ENCODE assay signal across 27 cellular contexts in the genomic region with DNA sequence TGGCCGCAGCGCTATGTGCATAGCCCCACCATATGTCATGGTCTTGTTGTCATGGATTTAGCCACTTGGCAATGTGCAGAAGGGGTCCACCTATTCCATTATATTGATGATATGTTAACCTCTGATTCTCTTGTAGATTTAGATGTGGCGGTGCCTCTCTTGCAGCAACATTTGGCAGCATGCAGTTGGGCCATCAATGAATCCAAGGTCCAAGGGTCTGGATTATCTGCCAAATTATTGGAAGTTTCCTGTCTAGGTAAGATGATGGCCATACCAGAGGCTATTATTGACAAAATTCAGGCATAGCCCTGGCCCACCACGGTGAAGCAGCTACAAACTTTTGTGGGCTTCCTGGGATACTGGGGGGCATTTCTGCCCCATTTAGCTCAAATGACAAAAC.
"Had no signal": no experiment of that assay in that cellular context is flagged by ENCODE, and none has a peak within 500 bp of the region (broad histone marks: within the 10 kb centered on the region; RNA-seq: fewer than 3 reads in every experiment).

No MANE protein-coding gene starts in this region.

- H3K9me3 ChIP-seq: stomach, suprapubic skin, testis, thoracic aorta, thyroid gland, tibial artery, tibial nerve, transverse colon, upper lobe of left lung, upper lobe of right lung, uterus, vagina had no signal

- ATAC-seq: stimulated activated effector memory CD8-positive, alpha-beta T cell treated with anti-CD3 and anti-CD28 coated beads, Interleukin-12 subunit alpha, Interleukin-12 subunit beta, amount 100 ng/mL, for 72 hours; stimulated activated memory B cell treated with anti-CD40 and anti-IgM and Interleukin-4, amounts not matched to agents 10 μg/mL and 1 μg/mL and 100 μg/mL, for 72 hours; stimulated activated naive B cell treated with anti-CD40 and anti-IgM and Interleukin-4, amounts not matched to agents 10 μg/mL and 1 μg/mL and 100 μg/mL, for 72 hours; stimulated activated naive CD8-positive, alpha-beta T cell treated with anti-CD3 and anti-CD28 coated beads, Interleukin-15, amount 100 ng/mL, for 72 hours; stimulated activated naive CD8-positive, alpha-beta T cell treated with anti-CD3 and anti-CD28 coated beads, Interleukin-15, Interleukin-2, amounts not matched to agents 100 U/mL and 50 U/mL, for 24 hours; upper lobe of right lung had no signal

- H3K27ac ChIP-seq: suprapubic skin, testis, thoracic aorta, thyroid gland, tibial artery, tibial nerve, transverse colon, upper lobe of left lung, upper lobe of right lung, uterus, vagina had no signal

- H3K36me3 ChIP-seq: transverse colon, uterus, vagina had no signal

- H3K4me3 ChIP-seq: suprapubic skin, testis, thoracic aorta, thyroid gland, tibial artery, tibial nerve, transverse colon, upper lobe of left lung, upper lobe of right lung, uterus, vagina had no signal

- DNase-seq: stimulated activated CD4-positive, alpha-beta T cell treated with anti-CD3 and anti-CD28 coated beads, Interleukin-2, amount 100 ng/mL, for 48 hours; stimulated activated CD4-positive, alpha-beta T cell treated with anti-CD3 and anti-CD28 coated beads, Interleukin-4, amount 100 ng/mL, for 1 hour; stimulated activated CD4-positive, alpha-beta T cell treated with anti-CD3 and anti-CD28 coated beads, Interleukin-4, amount 100 ng/mL, for 24 hours; stimulated activated CD4-positive, alpha-beta T cell treated with anti-CD3 and anti-CD28 coated beads, Interleukin-4, amount 100 ng/mL, for 4 hours; stimulated activated CD8-positive, alpha-beta memory T cell treated with anti-CD3 and anti-CD28 coated beads, Interleukin-4, amount 100 ng/mL, for 48 hours; stimulated activated naive B cell treated with anti-CD40 and anti-IgM and Interleukin-4, amounts not matched to agents 10 μg/mL and 1 μg/mL and 100 μg/mL, for 72 hours; stimulated activated naive CD4-positive, alpha-beta T cell; stimulated activated naive CD4-positive, alpha-beta T cell treated with Interleukin-2 at 50 U/mL for 16 hours; stimulated activated naive CD8-positive, alpha-beta T cell treated with anti-CD3 and anti-CD28 coated beads, Interleukin-15, amount 100 ng/mL, for 72 hours; stimulated activated naive CD8-positive, alpha-beta T cell treated with anti-CD3 and anti-CD28 coated beads, Interleukin-15, Interleukin-2, amounts not matched to agents 100 U/mL and 50 U/mL, for 24 hours; stomach; substantia nigra; testis; thyroid gland; tibial artery; transverse colon; trophoblast cell; upper lobe of left lung; upper lobe of right lung; uterus had no signal

- H3K27me3 ChIP-seq: stomach, suprapubic skin, testis, thyroid gland, tibial artery, tibial nerve, transverse colon, upper lobe of left lung, upper lobe of right lung, uterus, vagina had no signal

- FAIRE-seq: urothelium cell line had no signal

- H3K4me1 ChIP-seq: suprapubic skin, testis, thyroid gland, tibial artery, tibial nerve, upper lobe of left lung, upper lobe of right lung, uterus, vagina had no signal
